Comparison of ENCODE assay signal across 17 cellular contexts in genomic region chr3:187181454-187182170, GRCh38. TPM values are rescaled to one million over a fixed set of nuclear protein-coding genes. Genes with fewer than 3 reads are reported as not detected.
"Had no signal": no experiment of that assay in that cellular context is flagged by ENCODE, and none has a peak within 500 bp of the region (broad histone marks: within the 10 kb centered on the region; RNA-seq: fewer than 3 reads in every experiment).

No MANE protein-coding gene starts in this region.

- H3K27me3 ChIP-seq: pancreas, tibial artery, vagina had no signal

- H3K36me3 ChIP-seq: pancreas, spleen, tibial artery, vagina had no signal

- H3K9me3 Mint-ChIP-seq: activated naive CD4-positive, alpha-beta T cell treated with anti-CD3 and anti-CD28 coated beads for 36 hours; activated naive CD8-positive, alpha-beta T cell treated with anti-CD3 and anti-CD28 coated beads, Interleukin-2, amount 50 U/mL, for 24 hours; effector memory CD8-positive, alpha-beta T cell; neural crest cell had no signal

- ATAC-seq: activated naive CD8-positive, alpha-beta T cell treated with anti-CD3 and anti-CD28 coated beads, Interleukin-2, amount 50 U/mL, for 24 hours; effector memory CD8-positive, alpha-beta T cell; pancreas; sciatic nerve had no signal

- H3K9me3 ChIP-seq: pancreas, spleen, tibial artery, vagina had no signal

- H3K4me3 ChIP-seq: pancreas, spleen, tibial artery, vagina had no signal

- H3K4me1 ChIP-seq: pancreas, spleen had no signal

- H3K27ac Mint-ChIP-seq: activated naive CD4-positive, alpha-beta T cell treated with anti-CD3 and anti-CD28 coated beads for 36 hours; activated naive CD8-positive, alpha-beta T cell treated with anti-CD3 and anti-CD28 coated beads, Interleukin-2, amount 50 U/mL, for 24 hours; effector memory CD8-positive, alpha-beta T cell had no signal

- DNase-seq: activated CD4-positive, alpha-beta T cell treated with anti-CD3 and anti-CD28 coated beads, Interleukin-2, amount 50 U/mL, for 1 hour; activated CD8-positive, alpha-beta memory T cell treated with anti-CD3 and anti-CD28 coated beads for 24 hours; activated naive CD4-positive, alpha-beta T cell treated with anti-CD3 and anti-CD28 coated beads for 36 hours; activated naive CD8-positive, alpha-beta T cell treated with anti-CD3 and anti-CD28 coated beads, Interleukin-2, amount 50 U/mL, for 24 hours; aorta; dermis blood vessel endothelial cell; effector memory CD8-positive, alpha-beta T cell; erythroblast; kidney glomerular epithelial cell; pancreas; spleen; tibial artery had no signal

- H3K4me1 Mint-ChIP-seq: activated naive CD8-positive, alpha-beta T cell treated with anti-CD3 and anti-CD28 coated beads, Interleukin-2, amount 50 U/mL, for 24 hours had no signal

- H3K4me3 Mint-ChIP-seq: activated naive CD4-positive, alpha-beta T cell treated with anti-CD3 and anti-CD28 coated beads for 36 hours; activated naive CD8-positive, alpha-beta T cell treated with anti-CD3 and anti-CD28 coated beads, Interleukin-2, amount 50 U/mL, for 24 hours; effector memory CD8-positive, alpha-beta T cell; neural crest cell had no signal

- H3K27ac ChIP-seq: pancreas, spleen, vagina had no signal

RNA-seq across cellular contexts. Expression of gene RTP1, which starts 15.7 kb away (rescaled TPM):
- total RNA-seq: activated naive CD4-positive, alpha-beta T cell treated with anti-CD3 and anti-CD28 coated beads for 36 hours; chondrocyte; dermis blood vessel endothelial cell; liver; neural crest cell; pancreas; sciatic nerve; spleen; vagina had no signal
- polyA plus RNA-seq: aorta, liver, pancreas, spleen had no signal
